1 cellular context compared by ENCODE assay signal in genomic region chr7:129768614-129769399, GRCh38.
TF ChIP-seq lines count a peak whose summit lies in the region.

No MANE protein-coding gene starts in this region.

TF ChIP-seq in K562, 482 proteins besides CTCF, POLR2A, EP300 and RAD21 (continued from another document and continues in another):
- TF ChIP-seq HIVEP1 (CRISPR knock-in tag; IDR thresholded peaks at IDR 0.05) (no peak), SP1 (CRISPR knock-in tag; IDR thresholded peaks at IDR 0.05) (peak; percentile 86), SMC3 (conservative IDR thresholded peaks at IDR 0.05; ENCODE audit: insufficient read depth, low read depth, low read length) (0 out of 2 replicates have a peak, but pooled peaks have one; percentile 3), ZSCAN32 (CRISPR knock-in tag; IDR thresholded peaks at IDR 0.05) (no peak), THRAP3 (IDR thresholded peaks at IDR 0.05; ENCODE audit: borderline replicate concordance) (no peak), POLR3G (IDR thresholded peaks at IDR 0.05; ENCODE audit: extremely low read depth, insufficient read length, insufficient replicate concordance) (no peak), TBL1XR1 (IDR thresholded peaks at IDR 0.05; ENCODE audit: low read length in 2 of 2) (peak; percentile 46 to 92; a peak in 2 of 4 replicates), NR2F6 (CRISPR knock-in tag; IDR thresholded peaks at IDR 0.05) (no peak), MEF2D (tag; conservative IDR thresholded peaks at IDR 0.05; ENCODE audit: low read depth) (no peak), MYNN (IDR thresholded peaks at IDR 0.05) (peak; percentile 82; the same call in 1 of the 2 replicates), MYNN (CRISPR knock-in tag; IDR thresholded peaks at IDR 0.05) (no peak), ZNF655 (CRISPR knock-in tag; IDR thresholded peaks at IDR 0.05) (no peak), TCFL5 (CRISPR knock-in tag; conservative IDR thresholded peaks at IDR 0.05) (no peak), KDM5B (IDR thresholded peaks at IDR 0.05; ENCODE audit: insufficient replicate concordance, low read depth, low read length) (peak; percentile 80), ATF4 (CRISPR knock-in tag; IDR thresholded peaks at IDR 0.05) (no peak), YY1 (IDR thresholded peaks at IDR 0.05; ENCODE audit: borderline replicate concordance in 1 of 3, control insufficient read depth in 1 of 3, extremely low read depth in 1 of 3, insufficient read depth in 3 of 3, insufficient read length in 1 of 3, insufficient replicate concordance in 2 of 3, low read depth in 1 of 3, low read length in 2 of 3) (no peak), DACH1 (IDR thresholded peaks at IDR 0.05; ENCODE audit: partially characterized antibody) (no peak), FOXA1 (IDR thresholded peaks at IDR 0.05; ENCODE audit: borderline replicate concordance) (no peak), FOXK1 (CRISPR knock-in tag; IDR thresholded peaks at IDR 0.05; ENCODE audit: borderline replicate concordance) (peak; percentile 93), SRF (CRISPR knock-in tag; IDR thresholded peaks at IDR 0.05) (no peak), CC2D1A (IDR thresholded peaks at IDR 0.05) (peak; percentile 74; the same call in 1 of the 2 replicates), KAT7 (CRISPR knock-in tag; IDR thresholded peaks at IDR 0.05; ENCODE audit: borderline replicate concordance) (peak; percentile 74; the same call in 1 of the 2 replicates), GABPB2 (CRISPR knock-in tag; conservative IDR thresholded peaks at IDR 0.05) (no peak), EGR1 (conservative IDR thresholded peaks at IDR 0.05) (no peak), SMARCB1 (IDR thresholded peaks at IDR 0.05; ENCODE audit: insufficient read length, low read depth) (no peak), ZEB2 (IDR thresholded peaks at IDR 0.05) (peak; percentile 71; the same call in 1 of the 2 replicates), ZNF124 (CRISPR knock-in tag; IDR thresholded peaks at IDR 0.05) (no peak), HNRNPLL (IDR thresholded peaks at IDR 0.05; ENCODE audit: low read depth, low read length, poor library complexity, severe bottlenecking) (peak; percentile 53), SAFB (IDR thresholded peaks at IDR 0.05; ENCODE audit: borderline replicate concordance, low read depth, low read length) (no peak), NFXL1 (CRISPR knock-in tag; IDR thresholded peaks at IDR 0.05) (no peak), SIN3B (IDR thresholded peaks at IDR 0.05; ENCODE audit: low read depth) (peak; percentile 43; the same call in 1 of the 2 replicates), ZZZ3 (IDR thresholded peaks at IDR 0.05) (no peak), FOSL1 (tag; conservative IDR thresholded peaks at IDR 0.05) (no peak), U2AF2 (optimal IDR thresholded peaks at IDR 0.05; ENCODE audit: low read depth, low read length) (no peak), ZNF174 (CRISPR knock-in tag; IDR thresholded peaks at IDR 0.05) (no peak), MGA (IDR thresholded peaks at IDR 0.05) (no peak; the same call in 1 of the 2 replicates), CREB3 (tag; conservative IDR thresholded peaks at IDR 0.05; ENCODE audit: low read depth) (0 out of 2 replicates have a peak, but pooled peaks have one; percentile 33), ZNF79 (CRISPR knock-in tag; IDR thresholded peaks at IDR 0.05; ENCODE audit: low read depth) (no peak), ZNF431 (CRISPR knock-in tag; IDR thresholded peaks at IDR 0.05) (no peak), TGIF2 (CRISPR knock-in tag; IDR thresholded peaks at IDR 0.05) (no peak), KAT2B (IDR thresholded peaks at IDR 0.05; ENCODE audit: low read depth, low read length) (no peak)
- TF ChIP-seq, protein P1, sequence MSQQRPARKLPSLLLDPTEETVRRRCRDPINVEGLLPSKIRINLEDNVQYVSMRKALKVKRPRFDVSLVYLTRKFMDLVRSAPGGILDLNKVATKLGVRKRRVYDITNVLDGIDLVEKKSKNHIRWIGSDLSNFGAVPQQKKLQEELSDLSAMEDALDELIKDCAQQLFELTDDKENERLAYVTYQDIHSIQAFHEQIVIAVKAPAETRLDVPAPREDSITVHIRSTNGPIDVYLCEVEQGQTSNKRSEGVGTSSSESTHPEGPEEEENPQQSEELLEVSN (IDR thresholded peaks at IDR 0.05; ENCODE audit: borderline replicate concordance in 1 of 2, extremely low read depth in 1 of 2, insufficient read depth in 1 of 2, insufficient read length in 1 of 2, low read depth in 1 of 2, low read length in 1 of 2, poor library complexity in 1 of 2, severe bottlenecking in 1 of 2): peak in 1 of 2 experiments; percentile 20
- TF ChIP-seq, protein P2, sequence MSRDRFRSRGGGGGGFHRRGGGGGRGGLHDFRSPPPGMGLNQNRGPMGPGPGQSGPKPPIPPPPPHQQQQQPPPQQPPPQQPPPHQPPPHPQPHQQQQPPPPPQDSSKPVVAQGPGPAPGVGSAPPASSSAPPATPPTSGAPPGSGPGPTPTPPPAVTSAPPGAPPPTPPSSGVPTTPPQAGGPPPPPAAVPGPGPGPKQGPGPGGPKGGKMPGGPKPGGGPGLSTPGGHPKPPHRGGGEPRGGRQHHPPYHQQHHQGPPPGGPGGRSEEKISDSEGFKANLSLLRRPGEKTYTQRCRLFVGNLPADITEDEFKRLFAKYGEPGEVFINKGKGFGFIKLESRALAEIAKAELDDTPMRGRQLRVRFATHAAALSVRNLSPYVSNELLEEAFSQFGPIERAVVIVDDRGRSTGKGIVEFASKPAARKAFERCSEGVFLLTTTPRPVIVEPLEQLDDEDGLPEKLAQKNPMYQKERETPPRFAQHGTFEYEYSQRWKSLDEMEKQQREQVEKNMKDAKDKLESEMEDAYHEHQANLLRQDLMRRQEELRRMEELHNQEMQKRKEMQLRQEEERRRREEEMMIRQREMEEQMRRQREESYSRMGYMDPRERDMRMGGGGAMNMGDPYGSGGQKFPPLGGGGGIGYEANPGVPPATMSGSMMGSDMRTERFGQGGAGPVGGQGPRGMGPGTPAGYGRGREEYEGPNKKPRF (IDR thresholded peaks at IDR 0.05; ENCODE audit: low read depth, low read length): no peak
- TF ChIP-seq, protein P3, sequence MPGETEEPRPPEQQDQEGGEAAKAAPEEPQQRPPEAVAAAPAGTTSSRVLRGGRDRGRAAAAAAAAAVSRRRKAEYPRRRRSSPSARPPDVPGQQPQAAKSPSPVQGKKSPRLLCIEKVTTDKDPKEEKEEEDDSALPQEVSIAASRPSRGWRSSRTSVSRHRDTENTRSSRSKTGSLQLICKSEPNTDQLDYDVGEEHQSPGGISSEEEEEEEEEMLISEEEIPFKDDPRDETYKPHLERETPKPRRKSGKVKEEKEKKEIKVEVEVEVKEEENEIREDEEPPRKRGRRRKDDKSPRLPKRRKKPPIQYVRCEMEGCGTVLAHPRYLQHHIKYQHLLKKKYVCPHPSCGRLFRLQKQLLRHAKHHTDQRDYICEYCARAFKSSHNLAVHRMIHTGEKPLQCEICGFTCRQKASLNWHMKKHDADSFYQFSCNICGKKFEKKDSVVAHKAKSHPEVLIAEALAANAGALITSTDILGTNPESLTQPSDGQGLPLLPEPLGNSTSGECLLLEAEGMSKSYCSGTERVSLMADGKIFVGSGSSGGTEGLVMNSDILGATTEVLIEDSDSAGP (CRISPR knock-in tag; IDR thresholded peaks at IDR 0.05): no peak; the same call in 1 of the 2 replicates
